Comparison of ENCODE assay signal across 8 cellular contexts in the genomic region with DNA sequence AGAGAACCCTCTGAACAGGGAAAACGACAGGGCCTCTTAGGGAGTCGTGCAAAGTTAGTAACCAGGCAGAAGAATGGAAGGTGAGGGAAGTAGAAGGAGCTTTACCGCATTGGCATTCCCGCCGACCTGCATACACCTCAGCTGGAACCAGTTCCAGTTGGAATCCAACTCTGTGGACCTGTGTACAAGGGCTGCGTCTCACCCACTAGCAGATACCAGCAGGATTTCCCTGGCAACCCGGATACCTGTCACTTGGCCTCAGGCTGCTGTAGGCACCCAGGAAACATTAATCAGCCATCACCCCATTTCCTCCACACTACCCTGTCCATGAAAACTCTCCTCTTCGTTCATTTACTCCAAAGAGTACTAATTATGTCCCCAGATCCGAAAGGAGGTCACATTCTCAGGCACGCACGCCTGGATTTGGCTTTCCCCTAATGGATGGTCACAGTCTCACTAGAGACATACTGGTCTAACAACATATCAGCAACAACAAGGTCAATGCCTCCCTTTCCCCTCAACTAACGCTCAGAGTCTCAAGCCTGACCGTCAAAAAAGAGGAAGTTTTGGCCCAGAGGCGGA. TPM values are rescaled to one million over a fixed set of nuclear protein-coding genes. Genes with fewer than 3 reads are reported as not detected.
A peak's percentile ranks its signal among the peaks of the same experiment; 100 is the strongest.
DNase-seq lines count a peak whose midpoint lies in the region; FAIRE-seq and TF ChIP-seq lines count a peak whose summit lies in the region.

No MANE protein-coding gene starts in this region.

- no peak for DNase-seq in GM12864 (ENCODE audit: low read depth)
- no peak for DNase-seq in PC-9
- DNase-seq in endothelial cell of umbilical vein (ENCODE audit: low read depth, low spot score): no peak
- no peak for DNase-seq in prostate gland (ENCODE audit: low spot score)
- no peak for DNase-seq in stimulated activated naive CD4-positive, alpha-beta T cell treated with Interleukin-2 at 50 U/mL for 16 hours (lab: John Stamatoyannopoulos, UW)
- no peak for DNase-seq in DMS 273 treated with DMSO at 0.1 percent for 48 hours (lab: John Stamatoyannopoulos, UW)
- no peak for DNase-seq in stimulated activated CD4-positive, alpha-beta T cell treated with anti-CD3 and anti-CD28 coated beads, Interleukin-2, amount 100 ng/mL, for 48 hours
- DNase-seq in D721Med (ENCODE audit: insufficient read length, low spot score): no peak

- H2AFZ ChIP-seq in PC-9 (peak overlapping the region; percentile 85; the same call in 1 of the 2 replicates), endothelial cell of umbilical vein (ENCODE audit: low read depth, low read length) (no peak overlapping the region)

- dilution Hi-C loops in endothelial cell of umbilical vein (cut with MboI; ENCODE audit: extremely low pct_ligation_motif_present, low sequenced_read_pairs): no loop called here

- TF ChIP-seq POLR2A in endothelial cell of umbilical vein (IDR thresholded peaks at IDR 0.05; ENCODE audit: low read depth, low read length) (no peak), prostate gland (IDR thresholded peaks at IDR 0.05) (no peak)

- no peaks in the 10 kb centered on the region for H3K27me3 ChIP-seq in PC-9 (ENCODE audit: insufficient read depth, low read depth)
- no peaks in the 10 kb centered on the region for H3K27me3 ChIP-seq in endothelial cell of umbilical vein (ENCODE audit: control insufficient read depth in 2 of 2, insufficient read depth in 2 of 2, low read length in 2 of 2)
- no peaks in the 10 kb centered on the region for H3K27me3 ChIP-seq in prostate gland (replicated peaks; ENCODE audit: insufficient read depth)

- no peaks in the 10 kb centered on the region for H3K9me2 ChIP-seq in PC-9 (ENCODE audit: insufficient read depth)

- H3K9me3 ChIP-seq in PC-9 (ENCODE audit: insufficient read depth, low read depth) (no peaks in the 10 kb centered on the region), endothelial cell of umbilical vein (replicated peaks; ENCODE audit: control insufficient read depth, insufficient read depth, low read length) (no peaks in the 10 kb centered on the region), prostate gland (no peaks in the 10 kb centered on the region)

- FAIRE-seq in endothelial cell of umbilical vein (lab: Jason Lieb, UNC): no peak
- no peak for FAIRE-seq in D721Med (lab: Jason Lieb, UNC)

- H3K27ac ChIP-seq in PC-9: peak overlapping the region; percentile 56
- peak overlapping the region; percentile 91 for H3K27ac ChIP-seq in endothelial cell of umbilical vein (ENCODE audit: insufficient read depth, low read depth, low read length)
- H3K27ac ChIP-seq in prostate gland: peak overlapping the region; percentile 97 to 100

- peak overlapping the region; percentile 95 for H3K4me2 ChIP-seq in PC-9
- peak overlapping the region; percentile 62 for H3K4me2 ChIP-seq in endothelial cell of umbilical vein (ENCODE audit: insufficient read depth, low read length)

- intact Hi-C loops in PC-9 (cut with micrococcal nuclease; ENCODE audit: unreplicated experiment): loop anchor here (2.0 kb wide), 2 partner anchors 73 to 233 kb away; partner anchors contain the start of genes ACP2 and SLC39A13
- intact Hi-C loops in endothelial cell of umbilical vein (cut with micrococcal nuclease): no loop called here
- intact Hi-C loops in prostate gland (cut with DNase I): loop anchor here (2.0 to 5.0 kb wide), 3 partner anchors 41 to 176 kb away; partner anchors contain the start of gene MYBPC3

- TSS peak; percentile 44 for BruUV-seq in PC-9 (replicated peaks; lab: Mats Ljungman, UMichigan)
- no TSS peak for BruUV-seq in endothelial cell of umbilical vein (replicated peaks; lab: Mats Ljungman, UMichigan)

- peaks cover 23% of the 10 kb centered on the region; the same call in 1 of the 2 replicates for H3K36me3 ChIP-seq in PC-9 (ENCODE audit: low read depth)
- peaks cover 11 to 38% of the 10 kb centered on the region in 2 experiments for H3K36me3 ChIP-seq in endothelial cell of umbilical vein (ENCODE audit: control insufficient read depth in 2 of 2, extremely low read depth in 1 of 2, insufficient read depth in 2 of 2, low read length in 2 of 2)
- no peaks in the 10 kb centered on the region for H3K36me3 ChIP-seq in prostate gland

- H3K9me1 ChIP-seq in endothelial cell of umbilical vein (replicated peaks; ENCODE audit: control insufficient read depth, extremely low read depth, insufficient read depth, low read length): no peaks in the 10 kb centered on the region

- H3F3A ChIP-seq in PC-9 (ENCODE audit: insufficient read depth, low read depth): peaks cover 30% of the 10 kb centered on the region

- H3K4me1 ChIP-seq in PC-9 (replicated peaks; ENCODE audit: insufficient read depth) (peaks cover 12% of the 10 kb centered on the region), endothelial cell of umbilical vein (ENCODE audit: control insufficient read depth, extremely low read depth, insufficient read depth, low read length) (peaks cover 13% of the 10 kb centered on the region), prostate gland (replicated peaks) (peaks cover 16% of the 10 kb centered on the region)

- CTCF ChIA-PET in PC-9 (lab: Charles Lee) (no interaction called here), endothelial cell of umbilical vein (lab: Charles Lee) (no interaction called here)

- H3K9ac ChIP-seq in endothelial cell of umbilical vein (replicated peaks; ENCODE audit: extremely low read depth, insufficient read depth, low read length): peak overlapping the region; percentile 97

- POLR2A ChIA-PET in PC-9 (lab: Charles Lee; ENCODE audit: unreplicated experiment): no interaction called here
- POLR2A ChIA-PET in endothelial cell of umbilical vein (lab: Charles Lee): no interaction called here

- H3K79me2 ChIP-seq in PC-9 (ENCODE audit: low read depth) (peaks cover 45% of the 10 kb centered on the region), endothelial cell of umbilical vein (ENCODE audit: control insufficient read depth, insufficient read depth, low read length) (peaks cover 49% of the 10 kb centered on the region)

- H4K20me1 ChIP-seq in PC-9 (ENCODE audit: insufficient read depth) (peaks cover 23% of the 10 kb centered on the region), endothelial cell of umbilical vein (replicated peaks; ENCODE audit: control insufficient read depth, extremely low read depth, insufficient read depth, low read length) (no peaks in the 10 kb centered on the region)

- 28% methylated on average over 14 of the region's 14 CpGs for WGBS in prostate gland

- H3K4me3 ChIP-seq in GM12864 (ENCODE audit: low read depth, low read length) (peak overlapping the region; percentile 94), PC-9 (peak overlapping the region; percentile 95), endothelial cell of umbilical vein (replicated peaks in 1 of 3; ENCODE audit: insufficient read depth in 1 of 3, low read depth in 1 of 3, low read length in 3 of 3) (peak overlapping the region; percentile 69 to 95 (median 79)), prostate gland (peak overlapping the region; percentile 72 to 84)

- TF ChIP-seq CTCF in GM12864 (IDR thresholded peaks at IDR 0.05; ENCODE audit: low read depth, low read length, missing control alignments): no peak
- TF ChIP-seq CTCF in PC-9 (conservative IDR thresholded peaks at IDR 0.05): no peak
- TF ChIP-seq CTCF in endothelial cell of umbilical vein (IDR thresholded peaks at IDR 0.05; ENCODE audit: extremely low read depth in 1 of 2, insufficient read depth in 1 of 2, low read depth in 1 of 2, low read length in 2 of 2): no peak
- TF ChIP-seq CTCF in prostate gland (IDR thresholded peaks at IDR 0.05): no peak
- no peak for TF ChIP-seq CTCF in D721Med (IDR thresholded peaks at IDR 0.05; ENCODE audit: insufficient read depth, missing control alignments)

TF ChIP-seq in endothelial cell of umbilical vein, 7 proteins besides CTCF, POLR2A, EP300 and RAD21:
- no peak for TF ChIP-seq FOS (IDR thresholded peaks at IDR 0.05; ENCODE audit: borderline replicate concordance, insufficient read depth, low read length)
- TF ChIP-seq MYC (IDR thresholded peaks at IDR 0.05; ENCODE audit: low read depth, low read length): no peak
- TF ChIP-seq JUN (IDR thresholded peaks at IDR 0.05; ENCODE audit: borderline replicate concordance, insufficient read depth, insufficient read length, low read depth): no peak
TF ChIP-seq in endothelial cell of umbilical vein: peak in this region for 0.

RNA-seq across cellular contexts. Expression of gene ARFGAP2, which starts 0.8 kb away (rescaled TPM):
- total RNA-seq in PC-9 (2021) (122 and 130 TPM in 2 replicates), endothelial cell of umbilical vein (78.9 and 84.3 TPM in 2 replicates), prostate gland (100 to 1,000 TPM; 111 to 146 TPM)
- polyA plus RNA-seq in endothelial cell of umbilical vein: 101 and 108 TPM in 2 replicates
- polyA plus RNA-seq in endothelial cell of umbilical vein (2011; cell fraction: cytosol; rRNA removed): 66.2 and 77.5 TPM in 2 replicates
- polyA plus RNA-seq in endothelial cell of umbilical vein (2011; cell fraction: nucleus; rRNA removed): 210 and 239 TPM in 2 replicates
- 45.1 and 70.9 TPM in 2 replicates for polyA plus RNA-seq in endothelial cell of umbilical vein (2012)
- polyA minus RNA-seq in endothelial cell of umbilical vein: 111 and 135 TPM in 2 replicates
- polyA minus RNA-seq in endothelial cell of umbilical vein (2011; cell fraction: cytosol; rRNA and poly(A)+ RNA removed): 35.0 TPM
- polyA minus RNA-seq in endothelial cell of umbilical vein (2011; cell fraction: nucleus; rRNA and poly(A)+ RNA removed): 143 and 150 TPM in 2 replicates

RNA-seq across cellular contexts. Expression of gene PACSIN3, which starts 10.4 kb away (rescaled TPM):
- total RNA-seq in PC-9 (2021) (113 and 114 TPM in 2 replicates), endothelial cell of umbilical vein (27.2 and 29.0 TPM in 2 replicates), prostate gland (10 to 100 TPM; 38.3 to 92.3 TPM)
- 14.7 and 15.2 TPM in 2 replicates for polyA plus RNA-seq in endothelial cell of umbilical vein
- 16.3 and 20.6 TPM in 2 replicates for polyA plus RNA-seq in endothelial cell of umbilical vein (2011; cell fraction: cytosol; rRNA removed)
- 16.6 and 18.6 TPM in 2 replicates for polyA plus RNA-seq in endothelial cell of umbilical vein (2011; cell fraction: nucleus; rRNA removed)
- 16.3 and 27.6 TPM in 2 replicates for polyA plus RNA-seq in endothelial cell of umbilical vein (2012)
- 7.5 and 11.2 TPM in 2 replicates for polyA minus RNA-seq in endothelial cell of umbilical vein
- polyA minus RNA-seq in endothelial cell of umbilical vein (2011; cell fraction: cytosol; rRNA and poly(A)+ RNA removed): 129 TPM
- 8.0 and 10.8 TPM in 2 replicates for polyA minus RNA-seq in endothelial cell of umbilical vein (2011; cell fraction: nucleus; rRNA and poly(A)+ RNA removed)

RNA-seq across cellular contexts. Expression of gene DDB2, which starts 38.9 kb away (rescaled TPM):
- total RNA-seq in PC-9 (2021): 72.3 and 85.2 TPM in 2 replicates
- 92.4 and 112 TPM in 2 replicates for total RNA-seq in endothelial cell of umbilical vein
- 86.1 and 96.6 TPM in 2 replicates for polyA plus RNA-seq in endothelial cell of umbilical vein
- polyA plus RNA-seq in endothelial cell of umbilical vein (2011; cell fraction: cytosol; rRNA removed): 70.3 and 77.1 TPM in 2 replicates
- 234 and 235 TPM in 2 replicates for polyA plus RNA-seq in endothelial cell of umbilical vein (2011; cell fraction: nucleus; rRNA removed)
- 93.7 and 116 TPM in 2 replicates for polyA plus RNA-seq in endothelial cell of umbilical vein (2012)
- polyA minus RNA-seq in endothelial cell of umbilical vein: 72.1 and 77.4 TPM in 2 replicates
- 45.6 TPM for polyA minus RNA-seq in endothelial cell of umbilical vein (2011; cell fraction: cytosol; rRNA and poly(A)+ RNA removed)
- 58.0 and 75.8 TPM in 2 replicates for polyA minus RNA-seq in endothelial cell of umbilical vein (2011; cell fraction: nucleus; rRNA and poly(A)+ RNA removed)
- 10 to 100 TPM; 27.4 to 41.3 TPM for total RNA-seq in prostate gland
